Comparison of ENCODE assay signal across 8 cellular contexts in genomic region chr11:5992604-5993251, GRCh38. TPM values are rescaled to one million over a fixed set of nuclear protein-coding genes. Genes with fewer than 3 reads are reported as not detected.
DNase-seq lines count a peak whose midpoint lies in the region; ATAC-seq, FAIRE-seq and TF ChIP-seq lines count a peak whose summit lies in the region.

No MANE protein-coding gene starts in this region.

- DNase-seq in BJ (ENCODE audit: low read depth) (no peak), GM20000 (ENCODE audit: low spot score) (peak; percentile 46), PC-9 (no peak), hepatocyte (ENCODE audit: low spot score) (peak; percentile 37), thyroid gland (no peak), GM12892 (ENCODE audit: insufficient read length) (no peak)
- DNase-seq in stimulated activated naive CD4-positive, alpha-beta T cell treated with Interleukin-2 at 50 U/mL for 16 hours (lab: John Stamatoyannopoulos, UW) = no peak

- H3K4me2 ChIP-seq in PC-9 (no peak overlapping the region), hepatocyte (no peak overlapping the region)

- H2AFZ ChIP-seq in PC-9 = no peak overlapping the region
- H2AFZ ChIP-seq in hepatocyte = no peak overlapping the region

- no TSS peak for BruUV-seq in PC-9 (replicated peaks; lab: Mats Ljungman, UMichigan)

- TF ChIP-seq POLR2A in thyroid gland (IDR thresholded peaks at IDR 0.05) (no peak), GM12892 (IDR thresholded peaks at IDR 0.05; ENCODE audit: low read depth, low read length) (no peak)

- no peaks in the 10 kb centered on the region for H3K9me2 ChIP-seq in PC-9 (ENCODE audit: insufficient read depth)
- no peaks in the 10 kb centered on the region for H3K9me2 ChIP-seq in hepatocyte (replicated peaks; ENCODE audit: insufficient read depth)

- H3K9me3 ChIP-seq in PC-9 (ENCODE audit: insufficient read depth, low read depth) (no peaks in the 10 kb centered on the region), hepatocyte (ENCODE audit: low read depth) (no peaks in the 10 kb centered on the region), thyroid gland (no peaks in the 10 kb centered on the region)

- 51% methylated on average over 3 of the region's 3 CpGs for WGBS in hepatocyte (ENCODE audit: low lambda C conversion rate, missing lambda C conversion rate)
- 56 to 60% methylated on average over 3 of the region's 3 CpGs for WGBS in thyroid gland, 2 donors

- peak; percentile 54 for TF ChIP-seq CTCF in BJ (IDR thresholded peaks at IDR 0.05; ENCODE audit: insufficient read depth, low read depth, low read length)
- peak; percentile 41 for TF ChIP-seq CTCF in GM20000 (IDR thresholded peaks at IDR 0.05; ENCODE audit: extremely low read depth, missing control alignments)
- TF ChIP-seq CTCF in PC-9 (conservative IDR thresholded peaks at IDR 0.05) = peak; percentile 60
- TF ChIP-seq CTCF in hepatocyte (IDR thresholded peaks at IDR 0.05; ENCODE audit: poor library complexity) = peak; percentile 52
- TF ChIP-seq CTCF in thyroid gland (IDR thresholded peaks at IDR 0.05) = peak in 3 of 6 experiments; percentile 17 to 40 (median 30)

- H3F3A ChIP-seq in PC-9 (ENCODE audit: insufficient read depth, low read depth) = no peaks in the 10 kb centered on the region

- H3K79me2 ChIP-seq in PC-9 (ENCODE audit: low read depth) (no peaks in the 10 kb centered on the region), hepatocyte (no peaks in the 10 kb centered on the region)

- H3K27me3 ChIP-seq in BJ (ENCODE audit: control insufficient read depth, insufficient read depth, low read length) (no peaks in the 10 kb centered on the region), PC-9 (ENCODE audit: insufficient read depth, low read depth) (no peaks in the 10 kb centered on the region), hepatocyte (peaks cover 11% of the 10 kb centered on the region), thyroid gland (no peaks in the 10 kb centered on the region)

- H3K4me1 ChIP-seq in PC-9 (replicated peaks; ENCODE audit: insufficient read depth) (no peaks in the 10 kb centered on the region), hepatocyte (ENCODE audit: insufficient read depth) (no peaks in the 10 kb centered on the region), thyroid gland (no peaks in the 10 kb centered on the region)

- CTCF ChIA-PET in BJ (lab: Yijun Ruan, JAX) = interaction anchor here (0.7 to 3.1 kb wide), 5 partner anchors 8 to 370 kb away, joined by 3 to 16 read pairs (median 3); no protein-coding TSS in a partner anchor
- CTCF ChIA-PET in PC-9 (lab: Charles Lee) = no interaction called here

- H3K4me3 ChIP-seq in BJ (ENCODE audit: low read depth, low read length) = no peak overlapping the region
- no peak overlapping the region for H3K4me3 ChIP-seq in PC-9
- no peak overlapping the region for H3K4me3 ChIP-seq in hepatocyte
- H3K4me3 ChIP-seq in thyroid gland (replicated peaks in 1 of 3) = no peak overlapping the region

- H4K20me1 ChIP-seq in PC-9 (ENCODE audit: insufficient read depth) (no peaks in the 10 kb centered on the region), hepatocyte (ENCODE audit: insufficient read depth, poor library complexity, severe bottlenecking) (no peaks in the 10 kb centered on the region)

- H3K27ac ChIP-seq in PC-9 (no peak overlapping the region), hepatocyte (no peak overlapping the region), thyroid gland (no peak overlapping the region)

- POLR2A ChIA-PET in BJ (lab: Charles Lee) = no interaction called here
- POLR2A ChIA-PET in PC-9 (lab: Charles Lee; ENCODE audit: unreplicated experiment) = no interaction called here

- intact Hi-C loops in PC-9 (cut with micrococcal nuclease; ENCODE audit: unreplicated experiment) (no loop called here), thyroid gland (cut with DNase I) (no loop called here)

- no peak for ATAC-seq in HG03039 (IDR thresholded peaks at IDR 0.05; ENCODE audit: unreplicated experiment)

- FAIRE-seq in GM12892 (lab: Jason Lieb, UNC) = no peak

- no peaks in the 10 kb centered on the region for H3K36me3 ChIP-seq in BJ (ENCODE audit: control insufficient read depth, insufficient read depth, low read length)
- H3K36me3 ChIP-seq in PC-9 (ENCODE audit: low read depth) = no peaks in the 10 kb centered on the region
- H3K36me3 ChIP-seq in hepatocyte (replicated peaks; ENCODE audit: insufficient read depth, low read depth) = no peaks in the 10 kb centered on the region
- no peaks in the 10 kb centered on the region for H3K36me3 ChIP-seq in thyroid gland

RNA-seq across cellular contexts. Expression of gene OR52L1, which starts 5.9 kb away (rescaled TPM):
- not detected in 2 replicates for polyA plus RNA-seq in BJ (2011; rRNA removed)
- not detected in 2 replicates for polyA minus RNA-seq in BJ (2011; rRNA and poly(A)+ RNA removed)
- not detected in 2 replicates for total RNA-seq in PC-9 (2021)
- not detected in 2 replicates for total RNA-seq in hepatocyte
- polyA plus RNA-seq in hepatocyte = not detected in 2 replicates
- total RNA-seq in thyroid gland = not detected
- not detected for polyA plus RNA-seq in GM12892 (2012; ENCODE audit: missing spikeins)

RNA-seq across cellular contexts. Expression of gene OR56A4, which starts 14.0 kb away (rescaled TPM):
- polyA plus RNA-seq in BJ (2011; rRNA removed) (not detected in 2 replicates), hepatocyte (not detected in 2 replicates)
- polyA minus RNA-seq in BJ (2011; rRNA and poly(A)+ RNA removed) = not detected in 2 replicates
- total RNA-seq in PC-9 (2021) (not detected in 2 replicates), hepatocyte (not detected in 2 replicates), thyroid gland (not detected)
- polyA plus RNA-seq in GM12892 (2012; ENCODE audit: missing spikeins) = not detected

RNA-seq across cellular contexts. Expression of gene OR56A5, which starts 24.4 kb away (rescaled TPM):
- polyA plus RNA-seq in BJ (2011; rRNA removed) = not detected in 2 replicates
- not detected in 2 replicates for polyA minus RNA-seq in BJ (2011; rRNA and poly(A)+ RNA removed)
- total RNA-seq in PC-9 (2021) = not detected in 2 replicates
- not detected in 2 replicates for total RNA-seq in hepatocyte
- polyA plus RNA-seq in hepatocyte = not detected in 2 replicates
- total RNA-seq in thyroid gland = not detected
- not detected for polyA plus RNA-seq in GM12892 (2012; ENCODE audit: missing spikeins)

RNA-seq across cellular contexts. Expression of gene OR56A1, which starts 37.8 kb away (rescaled TPM):
- not detected in 2 replicates for polyA plus RNA-seq in BJ (2011; rRNA removed)
- polyA minus RNA-seq in BJ (2011; rRNA and poly(A)+ RNA removed) = not detected in 2 replicates
- total RNA-seq in PC-9 (2021) = not detected in 2 replicates
- total RNA-seq in hepatocyte = 0.07 and 0.08 TPM in 2 replicates
- polyA plus RNA-seq in hepatocyte = not detected in 2 replicates
- total RNA-seq in thyroid gland = not detected
- polyA plus RNA-seq in GM12892 (2012; ENCODE audit: missing spikeins) = not detected

RNA-seq across cellular contexts. Expression of gene OR56A3, which starts 50.7 kb away (rescaled TPM):
- polyA plus RNA-seq in BJ (2011; rRNA removed) (not detected in 2 replicates), hepatocyte (not detected in 2 replicates)
- not detected in 2 replicates for polyA minus RNA-seq in BJ (2011; rRNA and poly(A)+ RNA removed)
- total RNA-seq in PC-9 (2021) (not detected in 2 replicates), hepatocyte (not detected in 2 replicates), thyroid gland (not detected)
- polyA plus RNA-seq in GM12892 (2012; ENCODE audit: missing spikeins) = not detected

Comparison
In these comparisons a context has a peak if more than half of its experiments do, and no peak if none do; other contexts are left out.
1. DNase-seq: peak in GM20000 (single experiment) and hepatocyte (single experiment); none in BJ (single experiment), PC-9 (0 of 2), thyroid gland (0 of 2), GM12892 (single experiment) and stimulated activated naive CD4-positive, alpha-beta T cell treated with Interleukin-2 at 50 U/mL for 16 hours (single experiment).